8 cellular contexts compared by ENCODE assay signal in the genomic region with DNA sequence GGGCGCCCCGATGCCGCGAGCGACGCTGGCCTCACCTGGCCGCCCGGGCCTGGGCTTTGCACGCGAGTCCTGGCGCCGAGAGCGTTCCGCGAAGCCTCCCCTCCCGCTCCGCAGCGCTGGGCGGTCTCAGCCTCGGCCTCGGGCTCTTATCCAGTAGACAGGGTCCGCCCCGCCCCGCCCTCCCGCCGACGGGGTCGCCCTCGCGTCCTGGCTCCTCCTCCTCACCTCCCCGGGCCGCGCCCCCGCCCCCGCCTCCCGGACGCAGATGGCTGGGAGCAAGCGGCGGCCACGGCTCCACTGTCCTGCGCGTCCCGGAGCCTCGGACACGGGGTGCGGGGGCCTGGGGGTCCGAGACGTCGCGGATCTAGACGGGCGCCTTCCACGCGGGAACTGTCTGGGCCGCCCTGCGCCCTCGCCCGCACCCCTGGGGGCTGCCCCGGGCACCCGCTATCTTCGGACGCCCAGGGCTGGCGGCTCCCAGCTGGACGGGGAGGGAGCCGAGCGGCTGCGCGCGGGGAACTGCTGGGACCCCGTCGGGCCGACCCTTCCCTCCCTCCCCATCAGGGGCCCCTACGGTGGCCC. TPM values are rescaled to one million over a fixed set of nuclear protein-coding genes. Genes with fewer than 3 reads are reported as not detected.
DNase-seq lines count a peak whose midpoint lies in the region; ATAC-seq lines count a peak whose summit lies in the region.

A gene (minus strand): TSS at position 128 of the 582 bp plus-strand sequence. CDS start 2,243 bp downstream, outside the sequence.

- peak within 1 kb of the TSS; percentile 41 for H3K4me3 ChIP-seq in iPS-11a (ENCODE audit: low read depth, low read length)

- ATAC-seq in GM19467 (IDR thresholded peaks at IDR 0.05; ENCODE audit: unreplicated experiment) = no peak

- in situ Hi-C loops in KBM-7 (cut with MboI; ENCODE audit: low pct_unique_long_range_greater_than_20kb, low sequenced_read_pairs) = no loop called here

- DNase-seq in NCI-H146 (lab: John Stamatoyannopoulos, UW) (peak; percentile 90), activated T-cell treated with anti-CD3 and anti-CD28 coated beads for 48 hours (ENCODE audit: low read depth) (peak; percentile 29), mucosa of gallbladder (ENCODE audit: low spot score) (no peak), NCI-H1105 treated with DMSO at 0.1 percent for 48 hours (lab: John Stamatoyannopoulos, UW) (no peak), KBM-7 (no peak)
- peak in 2 of 3 experiments; percentile 12 to 13 for DNase-seq in stimulated activated CD4-positive, alpha-beta T cell treated with anti-CD3 and anti-CD28 coated beads, TNF-alpha, amount 100 ng/mL, for 4 hours (ENCODE audit: low read depth in 3 of 3)

RNA-seq across cellular contexts. Expression of the gene that starts here (rescaled TPM):
- total RNA-seq in mucosa of gallbladder = 0.23 TPM

Comparison
In these comparisons a context has a peak if more than half of its experiments do, and no peak if none do; other contexts are left out.
1. DNase-seq: peak in NCI-H146 (single experiment), activated T-cell treated with anti-CD3 and anti-CD28 coated beads for 48 hours (single experiment) and stimulated activated CD4-positive, alpha-beta T cell treated with anti-CD3 and anti-CD28 coated beads, TNF-alpha, amount 100 ng/mL, for 4 hours (2 of 3); none in mucosa of gallbladder (single experiment), NCI-H1105 treated with DMSO at 0.1 percent for 48 hours (single experiment) and KBM-7 (single experiment).